In genomic region chr13:21330126-21330861, GRCh38 we compare ENCODE assay signal across 12 cellular contexts.
DNase-seq lines count a peak whose midpoint lies in the region; ATAC-seq and TF ChIP-seq lines count a peak whose summit lies in the region.
"Had no signal": no experiment of that assay in that cellular context is flagged by ENCODE, and none has a peak within 500 bp of the region (broad histone marks: within the 10 kb centered on the region; RNA-seq: fewer than 3 reads in every experiment).

No MANE protein-coding gene starts in this region.

- H3K4me3 ChIP-seq in adrenal gland (no peak overlapping the region), mucosa of descending colon (no peak overlapping the region)

- H3K36me3 ChIP-seq in adrenal gland (replicated peaks in 1 of 2): no peaks in the 10 kb centered on the region
- no peaks in the 10 kb centered on the region for H3K36me3 ChIP-seq in mucosa of descending colon (ENCODE audit: low read depth)

- no peak for TF ChIP-seq POLR2A in adrenal gland (IDR thresholded peaks at IDR 0.05)

- peak; percentile 78 for ATAC-seq in GM21825 (IDR thresholded peaks at IDR 0.05; ENCODE audit: unreplicated experiment)
- peak; percentile 81 for ATAC-seq in HG03571 (IDR thresholded peaks at IDR 0.05; ENCODE audit: unreplicated experiment)
- ATAC-seq in natural killer cell treated with Interleukin-12 subunit alpha and Interleukin-12 subunit beta and Interleukin-15 and Interleukin-18, amount 100 ng/mL, for 72 hours: peak; percentile 55 to 82
- ATAC-seq in mucosa of descending colon: no peak

- no peaks in the 10 kb centered on the region for H3K27me3 Mint-ChIP-seq in activated CD4-positive, alpha-beta T cell treated with anti-CD3 and anti-CD28 coated beads, Interleukin-2, amount 10 ng/mL, durations not matched to agents 24 days and 14 days
- no peaks in the 10 kb centered on the region for H3K27me3 Mint-ChIP-seq in natural killer cell treated with Interleukin-12 subunit alpha and Interleukin-12 subunit beta and Interleukin-15 and Interleukin-18, amount 100 ng/mL, for 72 hours
- H3K27me3 Mint-ChIP-seq: activated naive CD4-positive, alpha-beta T cell treated with anti-CD3 and anti-CD28 coated beads, Interleukin-2, amount 10 ng/mL, durations not matched to agents 7 days and 5 days had no signal

- 77 to 80% (median 78%) methylated on average over 8 of the region's 8 CpGs for WGBS in adrenal gland, 4 donors

- H3K4me1 ChIP-seq in adrenal gland (replicated peaks in 1 of 2): peaks cover 0 to 8% of the 10 kb centered on the region in 2 donors
- H3K4me1 ChIP-seq in mucosa of descending colon (ENCODE audit: low read depth): no peaks in the 10 kb centered on the region

- TF ChIP-seq CTCF in adrenal gland (IDR thresholded peaks at IDR 0.05): no peak
- TF ChIP-seq CTCF in mucosa of descending colon (IDR thresholded peaks at IDR 0.05): no peak

- H3K36me3 Mint-ChIP-seq in activated CD4-positive, alpha-beta T cell treated with anti-CD3 and anti-CD28 coated beads, Interleukin-2, amount 10 ng/mL, durations not matched to agents 24 days and 14 days (ENCODE audit: low read depth): peaks cover 19% of the 10 kb centered on the region
- H3K36me3 Mint-ChIP-seq in natural killer cell treated with Interleukin-12 subunit alpha and Interleukin-12 subunit beta and Interleukin-15 and Interleukin-18, amount 100 ng/mL, for 72 hours: no peaks in the 10 kb centered on the region

- H3K9me3 Mint-ChIP-seq in activated CD4-positive, alpha-beta T cell treated with anti-CD3 and anti-CD28 coated beads, Interleukin-2, amount 10 ng/mL, durations not matched to agents 24 days and 14 days: no peaks in the 10 kb centered on the region
- H3K9me3 Mint-ChIP-seq in natural killer cell treated with Interleukin-12 subunit alpha and Interleukin-12 subunit beta and Interleukin-15 and Interleukin-18, amount 100 ng/mL, for 72 hours: no peaks in the 10 kb centered on the region
- H3K9me3 Mint-ChIP-seq: activated naive CD4-positive, alpha-beta T cell treated with anti-CD3 and anti-CD28 coated beads, Interleukin-2, amount 10 ng/mL, durations not matched to agents 7 days and 5 days had no signal

- H3K27ac ChIP-seq in adrenal gland: no peak overlapping the region

- H3K9me3 ChIP-seq in adrenal gland (replicated peaks in 1 of 3) (no peaks in the 10 kb centered on the region), mucosa of descending colon (no peaks in the 10 kb centered on the region)

- intact Hi-C loops in activated CD4-positive, alpha-beta T cell treated with anti-CD3 and anti-CD28 coated beads, Interleukin-2, amount 10 ng/mL, durations not matched to agents 24 days and 14 days (cut with micrococcal nuclease): no loop called here
- intact Hi-C loops in adrenal gland (cut with DNase I): no loop called here
- intact Hi-C loops in mucosa of descending colon (cut with DNase I, micrococcal nuclease): no loop called here

- DNase-seq in activated CD4-positive, alpha-beta T cell treated with anti-CD3 and anti-CD28 coated beads, Interleukin-2, amount 10 ng/mL, durations not matched to agents 24 days and 14 days: peak; percentile 68
- no peak for DNase-seq in activated CD4-positive, alpha-beta T cell treated with anti-CD3 and anti-CD28 coated beads, Interleukin-2, amount 50 U/mL, for 1 hour
- no peak for DNase-seq in natural killer cell treated with Interleukin-12 subunit alpha and Interleukin-12 subunit beta and Interleukin-15 and Interleukin-18, amount 100 ng/mL, for 72 hours (ENCODE audit: low spot score)
- DNase-seq in adrenal gland: no peak
- DNase-seq in mucosa of descending colon: no peak
- DNase-seq in COLO668 (lab: John Stamatoyannopoulos, UW; ENCODE audit: unreplicated experiment): no peak
- DNase-seq: ACHN, glutamatergic neuron, nucleus accumbens had no signal

- no peaks in the 10 kb centered on the region for H3K27me3 ChIP-seq in adrenal gland

- peak overlapping the region; percentile 17 for H3K27ac Mint-ChIP-seq in activated CD4-positive, alpha-beta T cell treated with anti-CD3 and anti-CD28 coated beads, Interleukin-2, amount 10 ng/mL, durations not matched to agents 24 days and 14 days
- H3K27ac Mint-ChIP-seq in natural killer cell treated with Interleukin-12 subunit alpha and Interleukin-12 subunit beta and Interleukin-15 and Interleukin-18, amount 100 ng/mL, for 72 hours: peak overlapping the region; percentile 44 to 69
- H3K27ac Mint-ChIP-seq: activated naive CD4-positive, alpha-beta T cell treated with anti-CD3 and anti-CD28 coated beads, Interleukin-2, amount 10 ng/mL, durations not matched to agents 7 days and 5 days had no signal

- H3K4me3 Mint-ChIP-seq in activated CD4-positive, alpha-beta T cell treated with anti-CD3 and anti-CD28 coated beads, Interleukin-2, amount 10 ng/mL, durations not matched to agents 24 days and 14 days: peak overlapping the region; percentile 31
- H3K4me3 Mint-ChIP-seq in natural killer cell treated with Interleukin-12 subunit alpha and Interleukin-12 subunit beta and Interleukin-15 and Interleukin-18, amount 100 ng/mL, for 72 hours: peak overlapping the region; percentile 53
- H3K4me3 Mint-ChIP-seq: activated naive CD4-positive, alpha-beta T cell treated with anti-CD3 and anti-CD28 coated beads, Interleukin-2, amount 10 ng/mL, durations not matched to agents 7 days and 5 days had no signal

- H3K4me1 Mint-ChIP-seq in activated CD4-positive, alpha-beta T cell treated with anti-CD3 and anti-CD28 coated beads, Interleukin-2, amount 10 ng/mL, durations not matched to agents 24 days and 14 days: peaks cover 38% of the 10 kb centered on the region
- H3K4me1 Mint-ChIP-seq in natural killer cell treated with Interleukin-12 subunit alpha and Interleukin-12 subunit beta and Interleukin-15 and Interleukin-18, amount 100 ng/mL, for 72 hours (ENCODE audit: low read depth in 2 of 2): peaks cover 17 to 41% of the 10 kb centered on the region in 2 donors
